ENCODE assay signal across 1 cellular context in the genomic region with DNA sequence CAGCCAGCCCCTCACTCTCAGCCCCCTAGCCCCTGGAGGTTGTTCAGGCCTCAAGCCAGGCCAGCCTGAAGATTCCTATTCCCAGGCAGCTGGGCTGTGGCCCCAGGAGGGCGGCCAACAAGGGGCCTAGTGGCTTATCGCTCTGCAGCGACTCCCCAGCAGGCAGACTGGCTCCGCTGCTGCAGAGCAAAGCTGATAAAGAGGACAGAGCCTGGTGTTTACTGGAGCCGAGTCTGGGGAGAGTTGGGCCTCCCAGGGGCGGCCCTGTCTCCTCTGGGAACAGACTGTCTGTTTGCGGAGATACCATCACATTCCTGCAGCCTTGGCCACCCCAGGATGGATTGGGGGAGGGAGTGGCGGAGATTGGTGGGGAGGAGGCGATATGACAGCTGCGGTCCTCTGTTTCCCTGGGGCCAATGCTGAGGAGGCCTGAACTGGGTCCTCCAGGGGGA.
A peak's percentile ranks its signal among the peaks of the same experiment; 100 is the strongest.
TF ChIP-seq lines count a peak whose summit lies in the region.

No MANE protein-coding gene starts in this region.

TF ChIP-seq in HepG2, 621 proteins besides CTCF, POLR2A, EP300 and RAD21 (continued from another document and continues in another):
- 0 out of 2 replicates have a peak, but pooled peaks have one; percentile 29 for TF ChIP-seq ZSCAN25 (CRISPR knock-in tag; IDR thresholded peaks at IDR 0.05)
- TF ChIP-seq SOX6 (IDR thresholded peaks at IDR 0.05), result no peak
- TF ChIP-seq SOX6 (CRISPR knock-in tag; IDR thresholded peaks at IDR 0.05), result peak; percentile 37; the same call in 1 of the 2 replicates
- TF ChIP-seq ASH2L (IDR thresholded peaks at IDR 0.05; ENCODE audit: insufficient read length, low read depth, low read length), result peak; percentile 22
- TF ChIP-seq ZSCAN31 (CRISPR knock-in tag; IDR thresholded peaks at IDR 0.05; ENCODE audit: low read depth), result 0 out of 2 replicates have a peak, but pooled peaks have one; percentile 49
- no peak for TF ChIP-seq CBX1 (IDR thresholded peaks at IDR 0.05; ENCODE audit: low read depth)
- no peak for TF ChIP-seq KDM5A (IDR thresholded peaks at IDR 0.05; ENCODE audit: borderline replicate concordance, low read length)
- TF ChIP-seq, protein P1, sequence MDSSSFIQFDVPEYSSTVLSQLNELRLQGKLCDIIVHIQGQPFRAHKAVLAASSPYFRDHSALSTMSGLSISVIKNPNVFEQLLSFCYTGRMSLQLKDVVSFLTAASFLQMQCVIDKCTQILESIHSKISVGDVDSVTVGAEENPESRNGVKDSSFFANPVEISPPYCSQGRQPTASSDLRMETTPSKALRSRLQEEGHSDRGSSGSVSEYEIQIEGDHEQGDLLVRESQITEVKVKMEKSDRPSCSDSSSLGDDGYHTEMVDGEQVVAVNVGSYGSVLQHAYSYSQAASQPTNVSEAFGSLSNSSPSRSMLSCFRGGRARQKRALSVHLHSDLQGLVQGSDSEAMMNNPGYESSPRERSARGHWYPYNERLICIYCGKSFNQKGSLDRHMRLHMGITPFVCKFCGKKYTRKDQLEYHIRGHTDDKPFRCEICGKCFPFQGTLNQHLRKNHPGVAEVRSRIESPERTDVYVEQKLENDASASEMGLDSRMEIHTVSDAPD (CRISPR knock-in tag; IDR thresholded peaks at IDR 0.05), result no peak
- no peak for TF ChIP-seq SP1 (IDR thresholded peaks at IDR 0.05)
- 0 out of 2 replicates have a peak, but pooled peaks have one; percentile 18 for TF ChIP-seq SP1 (CRISPR knock-in tag; IDR thresholded peaks at IDR 0.05)
- TF ChIP-seq, protein P2, sequence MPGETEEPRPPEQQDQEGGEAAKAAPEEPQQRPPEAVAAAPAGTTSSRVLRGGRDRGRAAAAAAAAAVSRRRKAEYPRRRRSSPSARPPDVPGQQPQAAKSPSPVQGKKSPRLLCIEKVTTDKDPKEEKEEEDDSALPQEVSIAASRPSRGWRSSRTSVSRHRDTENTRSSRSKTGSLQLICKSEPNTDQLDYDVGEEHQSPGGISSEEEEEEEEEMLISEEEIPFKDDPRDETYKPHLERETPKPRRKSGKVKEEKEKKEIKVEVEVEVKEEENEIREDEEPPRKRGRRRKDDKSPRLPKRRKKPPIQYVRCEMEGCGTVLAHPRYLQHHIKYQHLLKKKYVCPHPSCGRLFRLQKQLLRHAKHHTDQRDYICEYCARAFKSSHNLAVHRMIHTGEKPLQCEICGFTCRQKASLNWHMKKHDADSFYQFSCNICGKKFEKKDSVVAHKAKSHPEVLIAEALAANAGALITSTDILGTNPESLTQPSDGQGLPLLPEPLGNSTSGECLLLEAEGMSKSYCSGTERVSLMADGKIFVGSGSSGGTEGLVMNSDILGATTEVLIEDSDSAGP (CRISPR knock-in tag; IDR thresholded peaks at IDR 0.05; ENCODE audit: borderline replicate concordance), result peak; percentile 65; the same call in 1 of the 2 replicates
- peak; percentile 50; the same call in 1 of the 2 replicates for TF ChIP-seq NCOA2 (CRISPR knock-in tag; IDR thresholded peaks at IDR 0.05)
- peak; percentile 62; the same call in 1 of the 2 replicates for TF ChIP-seq ZNF768 (CRISPR knock-in tag; IDR thresholded peaks at IDR 0.05)
- TF ChIP-seq, protein P3, sequence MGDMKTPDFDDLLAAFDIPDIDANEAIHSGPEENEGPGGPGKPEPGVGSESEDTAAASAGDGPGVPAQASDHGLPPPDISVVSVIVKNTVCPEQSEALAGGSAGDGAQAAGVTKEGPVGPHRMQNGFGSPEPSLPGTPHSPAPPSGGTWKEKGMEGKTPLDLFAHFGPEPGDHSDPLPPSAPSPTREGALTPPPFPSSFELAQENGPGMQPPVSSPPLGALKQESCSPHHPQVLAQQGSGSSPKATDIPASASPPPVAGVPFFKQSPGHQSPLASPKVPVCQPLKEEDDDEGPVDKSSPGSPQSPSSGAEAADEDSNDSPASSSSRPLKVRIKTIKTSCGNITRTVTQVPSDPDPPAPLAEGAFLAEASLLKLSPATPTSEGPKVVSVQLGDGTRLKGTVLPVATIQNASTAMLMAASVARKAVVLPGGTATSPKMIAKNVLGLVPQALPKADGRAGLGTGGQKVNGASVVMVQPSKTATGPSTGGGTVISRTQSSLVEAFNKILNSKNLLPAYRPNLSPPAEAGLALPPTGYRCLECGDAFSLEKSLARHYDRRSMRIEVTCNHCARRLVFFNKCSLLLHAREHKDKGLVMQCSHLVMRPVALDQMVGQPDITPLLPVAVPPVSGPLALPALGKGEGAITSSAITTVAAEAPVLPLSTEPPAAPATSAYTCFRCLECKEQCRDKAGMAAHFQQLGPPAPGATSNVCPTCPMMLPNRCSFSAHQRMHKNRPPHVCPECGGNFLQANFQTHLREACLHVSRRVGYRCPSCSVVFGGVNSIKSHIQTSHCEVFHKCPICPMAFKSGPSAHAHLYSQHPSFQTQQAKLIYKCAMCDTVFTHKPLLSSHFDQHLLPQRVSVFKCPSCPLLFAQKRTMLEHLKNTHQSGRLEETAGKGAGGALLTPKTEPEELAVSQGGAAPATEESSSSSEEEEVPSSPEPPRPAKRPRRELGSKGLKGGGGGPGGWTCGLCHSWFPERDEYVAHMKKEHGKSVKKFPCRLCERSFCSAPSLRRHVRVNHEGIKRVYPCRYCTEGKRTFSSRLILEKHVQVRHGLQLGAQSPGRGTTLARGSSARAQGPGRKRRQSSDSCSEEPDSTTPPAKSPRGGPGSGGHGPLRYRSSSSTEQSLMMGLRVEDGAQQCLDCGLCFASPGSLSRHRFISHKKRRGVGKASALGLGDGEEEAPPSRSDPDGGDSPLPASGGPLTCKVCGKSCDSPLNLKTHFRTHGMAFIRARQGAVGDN (CRISPR knock-in tag; IDR thresholded peaks at IDR 0.05), result peak; percentile 81
- peak; percentile 23 for TF ChIP-seq STAG1 (CRISPR knock-in tag; IDR thresholded peaks at IDR 0.05)
- TF ChIP-seq, protein P4, sequence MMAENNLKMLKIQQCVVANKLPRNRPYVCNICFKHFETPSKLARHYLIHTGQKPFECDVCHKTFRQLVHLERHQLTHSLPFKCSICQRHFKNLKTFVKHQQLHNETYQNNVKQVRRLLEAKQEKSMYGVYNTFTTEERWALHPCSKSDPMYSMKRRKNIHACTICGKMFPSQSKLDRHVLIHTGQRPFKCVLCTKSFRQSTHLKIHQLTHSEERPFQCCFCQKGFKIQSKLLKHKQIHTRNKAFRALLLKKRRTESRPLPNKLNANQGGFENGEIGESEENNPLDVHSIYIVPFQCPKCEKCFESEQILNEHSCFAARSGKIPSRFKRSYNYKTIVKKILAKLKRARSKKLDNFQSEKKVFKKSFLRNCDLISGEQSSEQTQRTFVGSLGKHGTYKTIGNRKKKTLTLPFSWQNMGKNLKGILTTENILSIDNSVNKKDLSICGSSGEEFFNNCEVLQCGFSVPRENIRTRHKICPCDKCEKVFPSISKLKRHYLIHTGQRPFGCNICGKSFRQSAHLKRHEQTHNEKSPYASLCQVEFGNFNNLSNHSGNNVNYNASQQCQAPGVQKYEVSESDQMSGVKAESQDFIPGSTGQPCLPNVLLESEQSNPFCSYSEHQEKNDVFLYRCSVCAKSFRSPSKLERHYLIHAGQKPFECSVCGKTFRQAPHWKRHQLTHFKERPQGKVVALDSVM (CRISPR knock-in tag; IDR thresholded peaks at IDR 0.05), result 0 out of 2 replicates have a peak, but pooled peaks have one; percentile 16
- no peak for TF ChIP-seq ZNF713 (CRISPR knock-in tag; IDR thresholded peaks at IDR 0.05)
- TF ChIP-seq, protein P5, sequence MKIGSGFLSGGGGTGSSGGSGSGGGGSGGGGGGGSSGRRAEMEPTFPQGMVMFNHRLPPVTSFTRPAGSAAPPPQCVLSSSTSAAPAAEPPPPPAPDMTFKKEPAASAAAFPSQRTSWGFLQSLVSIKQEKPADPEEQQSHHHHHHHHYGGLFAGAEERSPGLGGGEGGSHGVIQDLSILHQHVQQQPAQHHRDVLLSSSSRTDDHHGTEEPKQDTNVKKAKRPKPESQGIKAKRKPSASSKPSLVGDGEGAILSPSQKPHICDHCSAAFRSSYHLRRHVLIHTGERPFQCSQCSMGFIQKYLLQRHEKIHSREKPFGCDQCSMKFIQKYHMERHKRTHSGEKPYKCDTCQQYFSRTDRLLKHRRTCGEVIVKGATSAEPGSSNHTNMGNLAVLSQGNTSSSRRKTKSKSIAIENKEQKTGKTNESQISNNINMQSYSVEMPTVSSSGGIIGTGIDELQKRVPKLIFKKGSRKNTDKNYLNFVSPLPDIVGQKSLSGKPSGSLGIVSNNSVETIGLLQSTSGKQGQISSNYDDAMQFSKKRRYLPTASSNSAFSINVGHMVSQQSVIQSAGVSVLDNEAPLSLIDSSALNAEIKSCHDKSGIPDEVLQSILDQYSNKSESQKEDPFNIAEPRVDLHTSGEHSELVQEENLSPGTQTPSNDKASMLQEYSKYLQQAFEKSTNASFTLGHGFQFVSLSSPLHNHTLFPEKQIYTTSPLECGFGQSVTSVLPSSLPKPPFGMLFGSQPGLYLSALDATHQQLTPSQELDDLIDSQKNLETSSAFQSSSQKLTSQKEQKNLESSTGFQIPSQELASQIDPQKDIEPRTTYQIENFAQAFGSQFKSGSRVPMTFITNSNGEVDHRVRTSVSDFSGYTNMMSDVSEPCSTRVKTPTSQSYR (CRISPR knock-in tag; IDR thresholded peaks at IDR 0.05; ENCODE audit: borderline replicate concordance), result peak; percentile 52; the same call in 1 of the 2 replicates
- TF ChIP-seq ZNF263 (CRISPR knock-in tag; IDR thresholded peaks at IDR 0.05), result peak; percentile 56; the same call in 1 of the 2 replicates
- peak; percentile 65; the same call in 1 of the 2 replicates for TF ChIP-seq ZSCAN21 (CRISPR knock-in tag; IDR thresholded peaks at IDR 0.05; ENCODE audit: borderline replicate concordance)
- 0 out of 2 replicates have a peak, but pooled peaks have one; percentile 16 for TF ChIP-seq RCOR2 (CRISPR knock-in tag; IDR thresholded peaks at IDR 0.05)
- no peak for TF ChIP-seq HNRNPH1 (optimal IDR thresholded peaks at IDR 0.05; ENCODE audit: low read depth, low read length)
- no peak for TF ChIP-seq MYNN (CRISPR knock-in tag; IDR thresholded peaks at IDR 0.05; ENCODE audit: low read depth)
- TF ChIP-seq DMAP1 (CRISPR knock-in tag; IDR thresholded peaks at IDR 0.05), result peak; percentile 68; the same call in 1 of the 2 replicates
- 0 out of 2 replicates have a peak, but pooled peaks have one; percentile 38 for TF ChIP-seq MED1 (CRISPR knock-in tag; IDR thresholded peaks at IDR 0.05)
- no peak for TF ChIP-seq RFXAP (CRISPR knock-in tag; IDR thresholded peaks at IDR 0.05; ENCODE audit: borderline replicate concordance)
- peak; percentile 47 for TF ChIP-seq GFI1 (CRISPR knock-in tag; IDR thresholded peaks at IDR 0.05; ENCODE audit: borderline replicate concordance)
- TF ChIP-seq, protein P6, sequence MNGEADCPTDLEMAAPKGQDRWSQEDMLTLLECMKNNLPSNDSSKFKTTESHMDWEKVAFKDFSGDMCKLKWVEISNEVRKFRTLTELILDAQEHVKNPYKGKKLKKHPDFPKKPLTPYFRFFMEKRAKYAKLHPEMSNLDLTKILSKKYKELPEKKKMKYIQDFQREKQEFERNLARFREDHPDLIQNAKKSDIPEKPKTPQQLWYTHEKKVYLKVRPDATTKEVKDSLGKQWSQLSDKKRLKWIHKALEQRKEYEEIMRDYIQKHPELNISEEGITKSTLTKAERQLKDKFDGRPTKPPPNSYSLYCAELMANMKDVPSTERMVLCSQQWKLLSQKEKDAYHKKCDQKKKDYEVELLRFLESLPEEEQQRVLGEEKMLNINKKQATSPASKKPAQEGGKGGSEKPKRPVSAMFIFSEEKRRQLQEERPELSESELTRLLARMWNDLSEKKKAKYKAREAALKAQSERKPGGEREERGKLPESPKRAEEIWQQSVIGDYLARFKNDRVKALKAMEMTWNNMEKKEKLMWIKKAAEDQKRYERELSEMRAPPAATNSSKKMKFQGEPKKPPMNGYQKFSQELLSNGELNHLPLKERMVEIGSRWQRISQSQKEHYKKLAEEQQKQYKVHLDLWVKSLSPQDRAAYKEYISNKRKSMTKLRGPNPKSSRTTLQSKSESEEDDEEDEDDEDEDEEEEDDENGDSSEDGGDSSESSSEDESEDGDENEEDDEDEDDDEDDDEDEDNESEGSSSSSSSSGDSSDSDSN (CRISPR knock-in tag; IDR thresholded peaks at IDR 0.05), result peak; percentile 78
- TF ChIP-seq, protein P7, sequence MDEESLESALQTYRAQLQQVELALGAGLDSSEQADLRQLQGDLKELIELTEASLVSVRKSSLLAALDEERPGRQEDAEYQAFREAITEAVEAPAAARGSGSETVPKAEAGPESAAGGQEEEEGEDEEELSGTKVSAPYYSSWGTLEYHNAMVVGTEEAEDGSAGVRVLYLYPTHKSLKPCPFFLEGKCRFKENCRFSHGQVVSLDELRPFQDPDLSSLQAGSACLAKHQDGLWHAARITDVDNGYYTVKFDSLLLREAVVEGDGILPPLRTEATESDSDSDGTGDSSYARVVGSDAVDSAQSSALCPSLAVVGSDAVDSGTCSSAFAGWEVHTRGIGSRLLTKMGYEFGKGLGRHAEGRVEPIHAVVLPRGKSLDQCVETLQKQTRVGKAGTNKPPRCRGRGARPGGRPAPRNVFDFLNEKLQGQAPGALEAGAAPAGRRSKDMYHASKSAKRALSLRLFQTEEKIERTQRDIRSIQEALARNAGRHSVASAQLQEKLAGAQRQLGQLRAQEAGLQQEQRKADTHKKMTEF (CRISPR knock-in tag; IDR thresholded peaks at IDR 0.05), result 0 out of 2 replicates have a peak, but pooled peaks have one; percentile 34
- TF ChIP-seq SOX5 (CRISPR knock-in tag; IDR thresholded peaks at IDR 0.05; ENCODE audit: borderline replicate concordance), result peak; percentile 18; the same call in 1 of the 2 replicates
- TF ChIP-seq, protein P8, sequence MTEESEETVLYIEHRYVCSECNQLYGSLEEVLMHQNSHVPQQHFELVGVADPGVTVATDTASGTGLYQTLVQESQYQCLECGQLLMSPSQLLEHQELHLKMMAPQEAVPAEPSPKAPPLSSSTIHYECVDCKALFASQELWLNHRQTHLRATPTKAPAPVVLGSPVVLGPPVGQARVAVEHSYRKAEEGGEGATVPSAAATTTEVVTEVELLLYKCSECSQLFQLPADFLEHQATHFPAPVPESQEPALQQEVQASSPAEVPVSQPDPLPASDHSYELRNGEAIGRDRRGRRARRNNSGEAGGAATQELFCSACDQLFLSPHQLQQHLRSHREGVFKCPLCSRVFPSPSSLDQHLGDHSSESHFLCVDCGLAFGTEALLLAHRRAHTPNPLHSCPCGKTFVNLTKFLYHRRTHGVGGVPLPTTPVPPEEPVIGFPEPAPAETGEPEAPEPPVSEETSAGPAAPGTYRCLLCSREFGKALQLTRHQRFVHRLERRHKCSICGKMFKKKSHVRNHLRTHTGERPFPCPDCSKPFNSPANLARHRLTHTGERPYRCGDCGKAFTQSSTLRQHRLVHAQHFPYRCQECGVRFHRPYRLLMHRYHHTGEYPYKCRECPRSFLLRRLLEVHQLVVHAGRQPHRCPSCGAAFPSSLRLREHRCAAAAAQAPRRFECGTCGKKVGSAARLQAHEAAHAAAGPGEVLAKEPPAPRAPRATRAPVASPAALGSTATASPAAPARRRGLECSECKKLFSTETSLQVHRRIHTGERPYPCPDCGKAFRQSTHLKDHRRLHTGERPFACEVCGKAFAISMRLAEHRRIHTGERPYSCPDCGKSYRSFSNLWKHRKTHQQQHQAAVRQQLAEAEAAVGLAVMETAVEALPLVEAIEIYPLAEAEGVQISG (CRISPR knock-in tag; IDR thresholded peaks at IDR 0.05), result peak; percentile 67
- TF ChIP-seq BCL6 (CRISPR knock-in tag; IDR thresholded peaks at IDR 0.05), result peak; percentile 45; the same call in 1 of the 2 replicates
- peak; percentile 75 for TF ChIP-seq ZNF331 (CRISPR knock-in tag; IDR thresholded peaks at IDR 0.05)
- TF ChIP-seq ZNF614 (CRISPR knock-in tag; IDR thresholded peaks at IDR 0.05; ENCODE audit: borderline replicate concordance), result 0 out of 2 replicates have a peak, but pooled peaks have one; percentile 22
- TF ChIP-seq HMG20B (CRISPR knock-in tag; conservative IDR thresholded peaks at IDR 0.05), result 0 out of 2 replicates have a peak, but pooled peaks have one; percentile 30
- peak; percentile 48; the same call in 1 of the 2 replicates for TF ChIP-seq TBX2 (CRISPR knock-in tag; IDR thresholded peaks at IDR 0.05; ENCODE audit: borderline replicate concordance)
- no peak for TF ChIP-seq SIX4 (CRISPR knock-in tag; IDR thresholded peaks at IDR 0.05)
- peak; percentile 81 for TF ChIP-seq ZFY (CRISPR knock-in tag; IDR thresholded peaks at IDR 0.05)
- no peak for TF ChIP-seq SOX13 (IDR thresholded peaks at IDR 0.05)
- TF ChIP-seq SOX13 (CRISPR knock-in tag; conservative IDR thresholded peaks at IDR 0.05 in 1 of 2, IDR thresholded peaks at IDR 0.05 in 1 of 2), result peak in 1 of 2 experiments; percentile 52; a peak in 2 of 4 replicates
- TF ChIP-seq ZNF335 (CRISPR knock-in tag; IDR thresholded peaks at IDR 0.05), result no peak
